22 cellular contexts compared by ENCODE assay signal in the genomic region with DNA sequence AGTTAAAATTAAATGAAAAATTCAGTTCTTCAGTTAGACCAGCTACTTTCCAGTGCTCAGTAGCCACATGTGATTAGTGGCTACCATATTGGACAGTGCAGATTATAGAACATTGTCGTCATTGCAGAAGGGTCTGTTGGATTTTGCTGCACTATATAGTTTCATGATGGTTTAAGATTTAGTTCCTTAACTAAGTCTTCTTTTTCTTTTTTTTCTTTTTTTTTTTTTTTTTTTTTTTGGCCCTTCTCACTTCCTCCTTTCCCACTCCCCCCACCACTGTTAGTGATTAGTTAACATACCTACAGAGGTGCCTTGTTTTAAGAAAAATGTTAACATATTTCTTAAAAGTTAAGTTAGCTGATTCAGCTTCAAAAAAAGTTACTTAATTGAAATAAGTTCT. TPM values are rescaled to one million over a fixed set of nuclear protein-coding genes. Genes with fewer than 3 reads are reported as not detected.
A peak's percentile ranks its signal among the peaks of the same experiment; 100 is the strongest.
DNase-seq lines count a peak whose midpoint lies in the region; ATAC-seq and TF ChIP-seq lines count a peak whose summit lies in the region.
"Had no signal": no experiment of that assay in that cellular context is flagged by ENCODE, and none has a peak within 500 bp of the region (broad histone marks: within the 10 kb centered on the region; RNA-seq: fewer than 3 reads in every experiment).

No MANE protein-coding gene starts in this region.

- intact Hi-C loops in activated B cell treated with CpG ODN at 0.5 μM for 24 hours (cut with micrococcal nuclease): loop anchor here (1.0 kb wide), 2 partner anchors 9 to 36 kb away; a partner anchor contains a TSS

- H4K8ac ChIP-seq in mesenchymal stem cell (ENCODE audit: low read length): no peak overlapping the region

- no CpG with 5 or more reads among the region's 1 CpG for WGBS in mesenchymal stem cell

- peaks cover 22% of the 10 kb centered on the region for H3K36me3 Mint-ChIP-seq in activated B cell treated with CpG ODN at 0.5 μM for 24 hours (ENCODE audit: low read depth)

- peak overlapping the region; percentile 83 for H3K27ac Mint-ChIP-seq in activated B cell treated with CpG ODN at 0.5 μM for 24 hours
- H3K27ac Mint-ChIP-seq: H9 had no signal

- peaks cover 98% of the 10 kb centered on the region for H3K79me2 ChIP-seq in DOHH2 (ENCODE audit: control insufficient read depth, low read length)

- peaks cover 7% of the 10 kb centered on the region for H3F3A ChIP-seq in DOHH2 (ENCODE audit: control insufficient read depth, insufficient read depth)

- POLR2A ChIA-PET in activated B cell treated with CpG ODN at 0.5 μM for 24 hours (lab: Charles Lee): interaction anchor here (0.6 to 5.0 kb wide), 9 partner anchors 10 to 332 kb away, joined by 3 to 47 read pairs (median 3); a partner anchor contains a TSS

- peaks cover 7% of the 10 kb centered on the region for H3K36me3 ChIP-seq in DOHH2 (ENCODE audit: control insufficient read depth, low read length)
- H3K36me3 ChIP-seq in neutrophil: no peaks in the 10 kb centered on the region
- H3K36me3 ChIP-seq in mesenchymal stem cell (ENCODE audit: control insufficient read depth in 1 of 2, insufficient read depth in 2 of 2, low read depth in 1 of 2, low read length in 2 of 2): peaks cover 0 to 9% of the 10 kb centered on the region in 2 experiments
- H3K36me3 ChIP-seq: right atrium auricular region had no signal

- H3K14ac ChIP-seq in mesenchymal stem cell (ENCODE audit: low read length in 2 of 2): no peak overlapping the region

- DNase-seq in activated B cell treated with CpG ODN at 0.5 μM for 24 hours: no peak
- no peak for DNase-seq in mesenchymal stem cell
- no peak for DNase-seq in T-helper 9 cell
- DNase-seq in midbrain (lab: John Stamatoyannopoulos, UW): no peak
- DNase-seq: activated CD4-positive, alpha-beta T cell treated with anti-CD3 and anti-CD28 coated beads, Interleukin-2, amount 50 U/mL, for 1 hour; amygdala; caudate nucleus; DND-41; H9; KG1; NCI-H1105; NCI-H2081 treated with DMSO at 0.1 percent for 48 hours; NCI-H524 treated with DMSO at 0.1 percent for 48 hours; SHP77; T-helper 1 cell; testis had no signal

- no peak overlapping the region for H2BK12ac ChIP-seq in mesenchymal stem cell (ENCODE audit: low read length in 2 of 2)

- no peak overlapping the region for H3K23ac ChIP-seq in mesenchymal stem cell (ENCODE audit: low read length in 2 of 2)

- H4K91ac ChIP-seq in mesenchymal stem cell (ENCODE audit: low read length): no peak overlapping the region

- H3K9me3 Mint-ChIP-seq in activated B cell treated with CpG ODN at 0.5 μM for 24 hours: no peaks in the 10 kb centered on the region

- H2BK5ac ChIP-seq in mesenchymal stem cell (ENCODE audit: low read depth, low read length, poor library complexity, severe bottlenecking): no peak overlapping the region

- H3K4me1 ChIP-seq in DOHH2 (ENCODE audit: control insufficient read depth, low read length) (peaks cover 69% of the 10 kb centered on the region), neutrophil (ENCODE audit: control insufficient read depth in 1 of 2, insufficient read depth in 1 of 2, low read depth in 1 of 2, low read length in 1 of 2) (peaks cover 21 to 48% of the 10 kb centered on the region in 2 experiments), mesenchymal stem cell (ENCODE audit: control insufficient read depth, insufficient read depth, low read depth, low read length) (peaks cover 5% of the 10 kb centered on the region)
- H3K4me1 ChIP-seq: testis had no signal

- H2BK120ac ChIP-seq in mesenchymal stem cell (ENCODE audit: low read depth, low read length): no peak overlapping the region

- H3K18ac ChIP-seq in mesenchymal stem cell (ENCODE audit: low read depth in 1 of 2, low read length in 2 of 2): no peak overlapping the region

- H4K20me1 ChIP-seq in DOHH2 (ENCODE audit: control insufficient read depth, insufficient read depth, low read depth, low read length): peaks cover 3% of the 10 kb centered on the region; the same call in 1 of the 2 replicates

- no peak overlapping the region for H3K4ac ChIP-seq in mesenchymal stem cell (ENCODE audit: low read depth in 1 of 2, low read length in 2 of 2)

- H3K9me3 ChIP-seq in DOHH2 (ENCODE audit: control insufficient read depth, insufficient read depth, low read length): no peaks in the 10 kb centered on the region
- H3K9me3 ChIP-seq in neutrophil: no peaks in the 10 kb centered on the region
- no peaks in the 10 kb centered on the region for H3K9me3 ChIP-seq in mesenchymal stem cell (ENCODE audit: control insufficient read depth, low read length)
- H3K9me3 ChIP-seq: right atrium auricular region, testis had no signal

- H2AK5ac ChIP-seq in mesenchymal stem cell (ENCODE audit: low read length, severe bottlenecking): no peak overlapping the region

- CTCF ChIA-PET in activated B cell treated with CpG ODN at 0.5 μM for 24 hours (lab: Charles Lee): no interaction called here

- peaks cover 88% of the 10 kb centered on the region for H3K4me1 Mint-ChIP-seq in activated B cell treated with CpG ODN at 0.5 μM for 24 hours

- no peaks in the 10 kb centered on the region for H3K27me3 ChIP-seq in DOHH2 (ENCODE audit: control insufficient read depth, low read length)
- H3K27me3 ChIP-seq in neutrophil: no peaks in the 10 kb centered on the region
- H3K27me3 ChIP-seq in mesenchymal stem cell (ENCODE audit: control insufficient read depth in 1 of 2, insufficient read depth in 1 of 2, low read length in 2 of 2): peaks cover 0 to 4% of the 10 kb centered on the region in 2 experiments
- H3K27me3 ChIP-seq: right atrium auricular region, testis had no signal

- H3K4me3 Mint-ChIP-seq in activated B cell treated with CpG ODN at 0.5 μM for 24 hours: peak overlapping the region; percentile 64
- H3K4me3 Mint-ChIP-seq: H9 had no signal

- H2AFZ ChIP-seq in mesenchymal stem cell (ENCODE audit: low read depth, low read length): no peak overlapping the region

- H3K9me2 ChIP-seq in DOHH2 (replicated peaks; ENCODE audit: control insufficient read depth, low read length): no peaks in the 10 kb centered on the region

- no peaks in the 10 kb centered on the region for H3K79me1 ChIP-seq in mesenchymal stem cell (replicated peaks; ENCODE audit: low read length, poor library complexity, severe bottlenecking)

- H3K27ac ChIP-seq in DOHH2 (ENCODE audit: low read depth, low read length): peak overlapping the region; percentile 74
- H3K27ac ChIP-seq in neutrophil: peak overlapping the region; percentile 57
- no peak overlapping the region for H3K27ac ChIP-seq in mesenchymal stem cell (ENCODE audit: low read length, poor library complexity, severe bottlenecking)
- H3K27ac ChIP-seq: right atrium auricular region, testis had no signal

- peak overlapping the region; percentile 60 for H3K4me3 ChIP-seq in DOHH2 (ENCODE audit: low read length)
- H3K4me3 ChIP-seq in neutrophil (ENCODE audit: low read depth in 1 of 2, low read length in 1 of 2): no peak overlapping the region
- H3K4me3 ChIP-seq in mesenchymal stem cell (ENCODE audit: insufficient read depth in 1 of 2, low read depth in 1 of 2, low read length in 2 of 2): no peak overlapping the region
- H3K4me3 ChIP-seq: right atrium auricular region, testis had no signal

- no peak overlapping the region for H3K9ac ChIP-seq in mesenchymal stem cell (ENCODE audit: low read length)

- no peak overlapping the region for H2BK15ac ChIP-seq in mesenchymal stem cell (ENCODE audit: low read depth, poor library complexity, severe bottlenecking)

- ATAC-seq in HG02759 (IDR thresholded peaks at IDR 0.05; ENCODE audit: unreplicated experiment) (peak; percentile 11), activated B cell treated with CpG ODN at 0.5 μM for 24 hours (ENCODE audit: low read depth) (peak; percentile 28), HG03565 (IDR thresholded peaks at IDR 0.05; ENCODE audit: unreplicated experiment) (no peak)
- ATAC-seq: left lobe of liver had no signal

- TF ChIP-seq CTCF in DOHH2 (IDR thresholded peaks at IDR 0.05; ENCODE audit: low read depth, low read length, poor library complexity, severe bottlenecking): no peak
- no peak for TF ChIP-seq CTCF in activated B cell treated with CpG ODN at 0.5 μM for 24 hours (IDR thresholded peaks at IDR 0.05)
- TF ChIP-seq CTCF in neutrophil (IDR thresholded peaks at IDR 0.05): no peak

- no peaks in the 10 kb centered on the region for H3K27me3 Mint-ChIP-seq in activated B cell treated with CpG ODN at 0.5 μM for 24 hours

- H3K4me2 ChIP-seq in DOHH2 (ENCODE audit: low read length) (peak overlapping the region; percentile 73), mesenchymal stem cell (ENCODE audit: low read length, poor library complexity, severe bottlenecking) (no peak overlapping the region)

RNA-seq across cellular contexts. Expression of a gene that starts 9.0 kb away (rescaled TPM):
- 26.1 and 27.7 TPM in 2 replicates for total RNA-seq in activated B cell treated with CpG ODN at 0.5 μM for 24 hours
- 23.9 TPM for polyA plus RNA-seq in mesenchymal stem cell (2013, experiment 1 of 2)
- 25.8 TPM for polyA plus RNA-seq in mesenchymal stem cell (2013, experiment 2 of 2)

RNA-seq across cellular contexts. Expression of a gene that starts 36.4 kb away (rescaled TPM):
- total RNA-seq in activated B cell treated with CpG ODN at 0.5 μM for 24 hours: 24.7 and 26.7 TPM in 2 replicates
- polyA plus RNA-seq in mesenchymal stem cell (2013, experiment 1 of 2): 6.8 TPM
- 8.0 TPM for polyA plus RNA-seq in mesenchymal stem cell (2013, experiment 2 of 2)

RNA-seq across cellular contexts. Expression of a gene that starts 36.6 kb away (rescaled TPM):
- total RNA-seq in activated B cell treated with CpG ODN at 0.5 μM for 24 hours: 57.3 and 61.4 TPM in 2 replicates
- 9.2 TPM for polyA plus RNA-seq in mesenchymal stem cell (2013, experiment 1 of 2)
- polyA plus RNA-seq in mesenchymal stem cell (2013, experiment 2 of 2): 7.8 TPM

RNA-seq across cellular contexts. Expression of a gene that starts 45.0 kb away (rescaled TPM):
- total RNA-seq in activated B cell treated with CpG ODN at 0.5 μM for 24 hours: 5.1 and 5.9 TPM in 2 replicates
- polyA plus RNA-seq in mesenchymal stem cell (2013, experiment 1 of 2): 0.86 TPM
- polyA plus RNA-seq in mesenchymal stem cell (2013, experiment 2 of 2): 0.79 TPM
